17 cellular contexts compared by ENCODE assay signal in the genomic region with DNA sequence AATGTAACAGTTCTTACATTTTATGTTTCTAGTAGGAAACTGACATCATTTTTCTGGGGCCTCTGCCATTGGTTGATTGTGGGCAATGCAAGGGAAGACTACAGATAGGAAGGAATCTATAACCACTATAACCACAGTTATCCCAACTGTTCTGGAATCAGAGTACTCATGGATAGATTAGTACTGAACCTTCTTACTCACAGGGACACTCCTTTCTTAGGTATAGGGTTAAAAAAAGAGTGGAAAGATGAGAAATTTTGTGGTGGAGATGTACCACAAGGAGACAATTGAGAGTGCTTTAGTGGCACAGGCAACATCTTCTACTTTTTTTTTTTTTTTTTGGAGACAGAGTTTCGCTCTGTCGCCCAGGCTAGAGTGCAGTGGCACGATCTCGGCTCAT.
DNase-seq lines count a peak whose midpoint lies in the region; ATAC-seq, FAIRE-seq and TF ChIP-seq lines count a peak whose summit lies in the region.
"Had no signal": no experiment of that assay in that cellular context is flagged by ENCODE, and none has a peak within 500 bp of the region (broad histone marks: within the 10 kb centered on the region; RNA-seq: fewer than 3 reads in every experiment).

No MANE protein-coding gene starts in this region.

- FAIRE-seq in RCC 7860 (lab: Jason Lieb, UNC) (no peak), GM19239 (lab: Jason Lieb, UNC) (no peak)
- FAIRE-seq: HTR-8/SVneo had no signal

- peaks cover 26% of the 10 kb centered on the region for H3K36me3 Mint-ChIP-seq in T-helper 1 cell treated with Interleukin-12 subunit alpha and Interleukin-12 subunit beta and Interleukin-4 antibody, amounts not matched to agents 30 μg/mL and 1 μg/mL, for 36 hours (ENCODE audit: low read depth)
- peaks cover 7% of the 10 kb centered on the region for H3K36me3 Mint-ChIP-seq in effector memory CD8-positive, alpha-beta T cell (ENCODE audit: insufficient read depth)

- peak overlapping the region; percentile 52 for H3K4me3 Mint-ChIP-seq in T-helper 1 cell treated with Interleukin-12 subunit alpha and Interleukin-12 subunit beta and Interleukin-4 antibody, amounts not matched to agents 30 μg/mL and 1 μg/mL, for 36 hours
- peak overlapping the region; percentile 83 to 94 for H3K4me3 Mint-ChIP-seq in effector memory CD8-positive, alpha-beta T cell
- H3K4me3 Mint-ChIP-seq: activated naive CD4-positive, alpha-beta T cell treated with anti-CD3 and anti-CD28 coated beads for 36 hours had no signal

- peak overlapping the region; percentile 85 for H3K27ac Mint-ChIP-seq in T-helper 1 cell treated with Interleukin-12 subunit alpha and Interleukin-12 subunit beta and Interleukin-4 antibody, amounts not matched to agents 30 μg/mL and 1 μg/mL, for 36 hours
- H3K27ac Mint-ChIP-seq in effector memory CD8-positive, alpha-beta T cell = peak overlapping the region; percentile 83 to 89

- peaks cover 53% of the 10 kb centered on the region for H3K4me1 Mint-ChIP-seq in T-helper 1 cell treated with Interleukin-12 subunit alpha and Interleukin-12 subunit beta and Interleukin-4 antibody, amounts not matched to agents 30 μg/mL and 1 μg/mL, for 36 hours (ENCODE audit: low read depth)
- H3K4me1 Mint-ChIP-seq in effector memory CD8-positive, alpha-beta T cell (ENCODE audit: low read depth in 2 of 2) = peaks cover 50 to 68% of the 10 kb centered on the region in 2 donors

- peak; percentile 40 for DNase-seq in AG08395 (ENCODE audit: low spot score)
- peak; percentile 59 for DNase-seq in EH (ENCODE audit: low read depth)
- DNase-seq in effector memory CD8-positive, alpha-beta T cell = no peak
- DNase-seq in erythroblast (lab: John Stamatoyannopoulos, UW) = no peak
- DNase-seq in RCC 7860 (ENCODE audit: low spot score) = no peak
- no peak for DNase-seq in GM19239 (ENCODE audit: insufficient read length, low spot score)
- DNase-seq: activated naive CD4-positive, alpha-beta T cell treated with anti-CD3 and anti-CD28 coated beads for 36 hours; DMS79; heart left ventricle; kidney glomerular epithelial cell; NCI-H1048; NCI-H2171 treated with DMSO at 0.1 percent for 48 hours; posterior cingulate gyrus; thyroid gland had no signal

- no peak for ATAC-seq in effector memory CD8-positive, alpha-beta T cell (replicated peaks)
- ATAC-seq in GM21390 (IDR thresholded peaks at IDR 0.05; ENCODE audit: unreplicated experiment) = no peak
- ATAC-seq: heart left ventricle had no signal

- TF ChIP-seq POLR2A in erythroblast (IDR thresholded peaks at IDR 0.05; ENCODE audit: low read length) = no peak

- H3K27me3 Mint-ChIP-seq in T-helper 1 cell treated with Interleukin-12 subunit alpha and Interleukin-12 subunit beta and Interleukin-4 antibody, amounts not matched to agents 30 μg/mL and 1 μg/mL, for 36 hours (ENCODE audit: low read depth) = no peaks in the 10 kb centered on the region
- H3K27me3 Mint-ChIP-seq in effector memory CD8-positive, alpha-beta T cell = no peaks in the 10 kb centered on the region

- no peaks in the 10 kb centered on the region for H3K9me3 Mint-ChIP-seq in T-helper 1 cell treated with Interleukin-12 subunit alpha and Interleukin-12 subunit beta and Interleukin-4 antibody, amounts not matched to agents 30 μg/mL and 1 μg/mL, for 36 hours
- no peaks in the 10 kb centered on the region for H3K9me3 Mint-ChIP-seq in effector memory CD8-positive, alpha-beta T cell
- H3K9me3 Mint-ChIP-seq: activated naive CD4-positive, alpha-beta T cell treated with anti-CD3 and anti-CD28 coated beads for 36 hours had no signal

Comparison
In these comparisons a context has a peak if more than half of its experiments do, and no peak if none do; other contexts are left out.
1. DNase-seq: peak in AG08395 (single experiment) and EH (single experiment); none in effector memory CD8-positive, alpha-beta T cell (0 of 3), erythroblast (0 of 2), RCC 7860 (single experiment) and GM19239 (single experiment).